Comparison of ENCODE assay signal across 18 cellular contexts in the genomic region with DNA sequence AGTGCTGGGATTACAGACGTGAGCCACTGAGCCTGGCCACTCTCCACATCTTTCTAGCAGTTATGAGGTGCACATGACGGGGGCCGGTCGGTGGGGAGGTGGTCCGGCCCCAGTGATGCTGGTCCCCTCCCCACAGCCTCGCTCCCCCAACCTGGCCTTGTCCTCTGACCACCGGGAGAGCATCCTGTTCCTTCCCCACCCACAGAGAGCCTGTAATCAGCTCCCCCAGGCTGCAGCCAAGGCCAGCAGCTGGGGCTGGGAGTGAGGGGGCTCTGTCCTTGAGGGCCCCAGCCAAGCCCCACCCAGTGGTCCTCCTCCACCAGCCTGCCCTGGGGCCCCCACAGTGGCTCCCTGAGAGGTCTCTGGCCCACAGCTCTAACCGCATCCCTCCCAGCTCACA. TPM values are rescaled to one million over a fixed set of nuclear protein-coding genes. Genes with fewer than 3 reads are reported as not detected.
"Had no signal": no experiment of that assay in that cellular context is flagged by ENCODE, and none has a peak within 500 bp of the region (broad histone marks: within the 10 kb centered on the region; RNA-seq: fewer than 3 reads in every experiment).

No MANE protein-coding gene starts in this region.

- H3K27me3 Mint-ChIP-seq: activated CD8-positive, alpha-beta T cell treated with anti-CD3 and anti-CD28 coated beads for 36 hours had no signal

- H3K27me3 ChIP-seq: spleen had no signal

- H3K36me3 ChIP-seq: esophagus muscularis mucosa, prostate gland had no signal

- ATAC-seq: activated CD8-positive, alpha-beta T cell treated with anti-CD3 and anti-CD28 coated beads for 36 hours; sciatic nerve had no signal

- H3K4me1 ChIP-seq: esophagus muscularis mucosa, prostate gland had no signal

- H3K4me3 Mint-ChIP-seq: activated CD8-positive, alpha-beta T cell treated with anti-CD3 and anti-CD28 coated beads for 36 hours had no signal

- H3K9me3 Mint-ChIP-seq: activated CD8-positive, alpha-beta T cell treated with anti-CD3 and anti-CD28 coated beads for 36 hours had no signal

- DNase-seq: activated CD8-positive, alpha-beta memory T cell treated with anti-CD3 and anti-CD28 coated beads, Interleukin-2, amount 50 U/mL, for 4 hours; activated CD8-positive, alpha-beta T cell treated with anti-CD3 and anti-CD28 coated beads for 36 hours; dorsolateral prefrontal cortex; hypothalamus; kidney glomerular epithelial cell; spleen; stimulated activated CD4-positive, alpha-beta T cell treated with anti-CD3 and anti-CD28 coated beads, Interleukin-1b, Interleukin-23, amount 100 ng/mL, for 48 hours; stimulated activated naive CD4-positive, alpha-beta T cell treated with Interleukin-2 at 50 U/mL for 16 hours had no signal

- H3K27ac ChIP-seq: dorsolateral prefrontal cortex, esophagus muscularis mucosa, prostate gland had no signal

- H3K27ac Mint-ChIP-seq: activated CD8-positive, alpha-beta T cell treated with anti-CD3 and anti-CD28 coated beads for 36 hours had no signal

- H3K4me3 ChIP-seq: dorsolateral prefrontal cortex, esophagus muscularis mucosa, prostate gland, spleen had no signal

- H3K9me3 ChIP-seq: esophagus muscularis mucosa, prostate gland, spleen had no signal

RNA-seq across cellular contexts. Expression of a gene that starts 3.0 kb away (rescaled TPM):
- total RNA-seq: astrocyte, esophagus muscularis mucosa, fibroblast of villous mesenchyme, lower leg skin, myocyte, sciatic nerve, temporal lobe, ureter had no signal

RNA-seq across cellular contexts. Expression of a gene that starts 23.4 kb away (rescaled TPM):
- total RNA-seq: myocyte had no signal

RNA-seq across cellular contexts. Expression of a gene that starts 29.4 kb away (rescaled TPM):
- total RNA-seq: fibroblast of villous mesenchyme; myocyte; T-helper 2 cell treated with Interferon-gamma antibody and Interleukin-4, amounts not matched to agents 100 ng/mL and 5 ng/mL, for 36 hours; temporal lobe had no signal

RNA-seq across cellular contexts. Expression of a gene that starts 47.4 kb away (rescaled TPM):
- total RNA-seq: astrocyte, fibroblast of villous mesenchyme, lower leg skin, myocyte, sciatic nerve had no signal
